Comparison of ENCODE assay signal across 20 cellular contexts in the genomic region with DNA sequence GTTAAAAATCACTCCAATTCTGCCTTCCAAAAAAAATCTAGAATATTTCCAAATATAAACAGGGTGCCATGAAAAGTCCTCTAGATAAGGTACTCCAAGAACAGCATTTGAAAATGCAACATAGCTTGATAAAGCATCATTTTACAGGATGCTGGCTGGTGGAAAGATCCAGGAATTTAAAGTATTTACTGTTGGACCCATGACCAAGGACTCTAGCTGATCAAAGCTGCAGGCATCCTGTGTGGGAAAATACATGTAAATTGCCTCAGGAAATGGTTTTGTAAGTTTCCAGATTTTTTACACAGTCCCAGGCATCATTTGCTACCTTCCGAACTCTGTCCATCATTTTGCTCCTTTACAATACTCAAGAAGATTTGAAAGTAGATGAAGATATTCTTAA.
"Had no signal": no experiment of that assay in that cellular context is flagged by ENCODE, and none has a peak within 500 bp of the region (broad histone marks: within the 10 kb centered on the region; RNA-seq: fewer than 3 reads in every experiment).

No MANE protein-coding gene starts in this region.

- ATAC-seq: activated T-cell treated with anti-CD3 and anti-CD28 coated beads, Interleukin-2, amount 50 U/mL, for 4 hours; heart right ventricle; left lung; naive thymus-derived CD8-positive, alpha-beta T cell; stimulated activated naive B cell treated with anti-CD40 and anti-IgM and Interleukin-4, amounts not matched to agents 10 μg/mL and 1 μg/mL and 100 μg/mL, for 72 hours had no signal

- H2AFZ ChIP-seq: neural progenitor cell had no signal

- H3K36me3 ChIP-seq: heart right ventricle, left lung, neural progenitor cell, sigmoid colon, thoracic aorta, upper lobe of left lung had no signal

- H3K4me1 ChIP-seq: heart right ventricle, left lung, neural progenitor cell, sigmoid colon, upper lobe of left lung had no signal

- DNase-seq: activated CD4-positive, alpha-beta T cell treated with anti-CD3 and anti-CD28 coated beads for 4 hours; activated CD4-positive, alpha-beta T cell treated with anti-CD3 and anti-CD28 coated beads, Interleukin-2, amount 50 U/mL, for 48 hours; activated CD4-positive, CD25-positive, alpha-beta regulatory T cell; activated CD8-positive, alpha-beta memory T cell treated with anti-CD3 and anti-CD28 coated beads, Interleukin-2, amount 50 U/mL, for 48 hours; activated naive CD4-positive, alpha-beta T cell; activated T-cell treated with anti-CD3 and anti-CD28 coated beads, Interleukin-2, amount 50 U/mL, for 4 hours; heart right ventricle; immature natural killer cell; left lung; naive thymus-derived CD8-positive, alpha-beta T cell; retina; sigmoid colon; stimulated activated CD4-positive, alpha-beta T cell treated with anti-CD3 and anti-CD28 coated beads, Interleukin-15, amount 100 ng/mL, for 24 hours; stimulated activated naive B cell treated with anti-CD40 and anti-IgM and Interleukin-4, amounts not matched to agents 10 μg/mL and 1 μg/mL and 100 μg/mL, for 72 hours; T1000; upper lobe of left lung had no signal

- H3K4me3 ChIP-seq: heart right ventricle, left lung, neural progenitor cell, sigmoid colon, smooth muscle cell, thoracic aorta, upper lobe of left lung had no signal

- H3K4me2 ChIP-seq: neural progenitor cell, smooth muscle cell had no signal

- H3K27me3 ChIP-seq: heart right ventricle, left lung, neural progenitor cell, sigmoid colon, upper lobe of left lung had no signal

- H3K9me3 ChIP-seq: heart right ventricle, left lung, sigmoid colon, thoracic aorta, upper lobe of left lung had no signal

- H3K9ac ChIP-seq: neural progenitor cell had no signal

- H3K27ac ChIP-seq: epithelial cell of prostate, heart right ventricle, left lung, neural progenitor cell, sigmoid colon, thoracic aorta, upper lobe of left lung had no signal
